ENCODE assay signal across 25 cellular contexts in genomic region chr1:165284471-165284870, GRCh38.
DNase-seq lines count a peak whose midpoint lies in the region; ATAC-seq lines count a peak whose summit lies in the region.
"Had no signal": no experiment of that assay in that cellular context is flagged by ENCODE, and none has a peak within 500 bp of the region (broad histone marks: within the 10 kb centered on the region; RNA-seq: fewer than 3 reads in every experiment).

No MANE protein-coding gene starts in this region.

- no peaks in the 10 kb centered on the region for H3K4me1 Mint-ChIP-seq in T-helper 2 cell treated with Interferon-gamma antibody and Interleukin-4, amounts not matched to agents 5 μg/mL and 100 μg/mL, for 36 hours (ENCODE audit: low read depth)
- H3K4me1 Mint-ChIP-seq: activated CD4-positive, alpha-beta T cell treated with anti-CD3 and anti-CD28 coated beads, Interleukin-2, amount 10 ng/mL, durations not matched to agents 7 days and 5 days; memory B cell; naive thymus-derived CD4-positive, alpha-beta T cell; stimulated activated naive CD8-positive, alpha-beta T cell treated with anti-CD3 and anti-CD28 coated beads, Interleukin-15, amount 100 ng/mL, for 72 hours had no signal

- H3K27ac Mint-ChIP-seq in T-helper 2 cell treated with Interferon-gamma antibody and Interleukin-4, amounts not matched to agents 5 μg/mL and 100 μg/mL, for 36 hours: no peak overlapping the region
- H3K27ac Mint-ChIP-seq: activated CD4-positive, alpha-beta T cell treated with anti-CD3 and anti-CD28 coated beads, Interleukin-2, amount 10 ng/mL, durations not matched to agents 7 days and 5 days; dendritic cell treated with granulocyte-macrophage colony-stimulating factor and Interleukin-4, amounts not matched to agents 40 ng/mL and 50 ng/mL, for 4 days; memory B cell; naive thymus-derived CD4-positive, alpha-beta T cell; stimulated activated naive CD8-positive, alpha-beta T cell treated with anti-CD3 and anti-CD28 coated beads, Interleukin-15, amount 100 ng/mL, for 72 hours had no signal

- H3K27me3 Mint-ChIP-seq in T-helper 2 cell treated with Interferon-gamma antibody and Interleukin-4, amounts not matched to agents 5 μg/mL and 100 μg/mL, for 36 hours (ENCODE audit: low read depth): peaks cover 2% of the 10 kb centered on the region

- DNase-seq in DMS153 treated with DMSO at 0.1 percent for 48 hours (lab: John Stamatoyannopoulos, UW; ENCODE audit: unreplicated experiment) (peak; percentile 89), NCI-H1048 (lab: John Stamatoyannopoulos, UW) (peak; percentile 70), NCI-H69 (lab: John Stamatoyannopoulos, UW) (peak; percentile 99), left kidney (ENCODE audit: low read depth, low spot score) (peak; percentile 55), Right ventricle myocardium inferior (ENCODE audit: missing footprints) (no peak), SHP77 (lab: John Stamatoyannopoulos, UW) (no peak)
- no peak for DNase-seq in T-helper 2 cell treated with Interferon-gamma antibody and Interleukin-4, amounts not matched to agents 5 μg/mL and 100 μg/mL, for 36 hours (ENCODE audit: low spot score)
- DNase-seq: activated CD4-positive, alpha-beta T cell treated with anti-CD3 and anti-CD28 coated beads, Interleukin-2, amount 10 ng/mL, durations not matched to agents 7 days and 5 days; activated CD8-positive, alpha-beta memory T cell treated with anti-CD3 and anti-CD28 coated beads, Interleukin-2, amount 50 U/mL, for 4 hours; AML-193; Caco-2; GM23248; Kasumi-1; kidney glomerular epithelial cell; naive thymus-derived CD4-positive, alpha-beta T cell; NCI-H187 treated with DMSO at 0.1 percent for 48 hours; RPMI8226; stimulated activated CD4-positive, alpha-beta T cell treated with anti-CD3 and anti-CD28 coated beads, Interleukin-4, amount 100 ng/mL, for 1 hour; stimulated activated naive CD8-positive, alpha-beta T cell treated with anti-CD3 and anti-CD28 coated beads, Interleukin-15, amount 100 ng/mL, for 72 hours; SW 1271; trophoblast cell had no signal

- ATAC-seq in HG03280 (IDR thresholded peaks at IDR 0.05; ENCODE audit: unreplicated experiment): no peak
- no peak for ATAC-seq in Right ventricle myocardium inferior
- ATAC-seq: gastroesophageal sphincter; naive thymus-derived CD4-positive, alpha-beta T cell; stimulated activated naive CD8-positive, alpha-beta T cell treated with anti-CD3 and anti-CD28 coated beads, Interleukin-15, amount 100 ng/mL, for 72 hours had no signal

- intact Hi-C loops in Right ventricle myocardium inferior (cut with DNase I): no loop called here

- no peaks in the 10 kb centered on the region for H3K36me3 Mint-ChIP-seq in T-helper 2 cell treated with Interferon-gamma antibody and Interleukin-4, amounts not matched to agents 5 μg/mL and 100 μg/mL, for 36 hours (ENCODE audit: low read depth)
- H3K36me3 Mint-ChIP-seq: memory B cell; naive thymus-derived CD4-positive, alpha-beta T cell had no signal

- H3K4me3 Mint-ChIP-seq in T-helper 2 cell treated with Interferon-gamma antibody and Interleukin-4, amounts not matched to agents 5 μg/mL and 100 μg/mL, for 36 hours: no peak overlapping the region
- H3K4me3 Mint-ChIP-seq: activated CD4-positive, alpha-beta T cell treated with anti-CD3 and anti-CD28 coated beads, Interleukin-2, amount 10 ng/mL, durations not matched to agents 7 days and 5 days; dendritic cell treated with granulocyte-macrophage colony-stimulating factor and Interleukin-4, amounts not matched to agents 40 ng/mL and 50 ng/mL, for 4 days; memory B cell; naive thymus-derived CD4-positive, alpha-beta T cell; stimulated activated naive CD8-positive, alpha-beta T cell treated with anti-CD3 and anti-CD28 coated beads, Interleukin-15, amount 100 ng/mL, for 72 hours had no signal

- H3K9me3 Mint-ChIP-seq in T-helper 2 cell treated with Interferon-gamma antibody and Interleukin-4, amounts not matched to agents 5 μg/mL and 100 μg/mL, for 36 hours: no peaks in the 10 kb centered on the region
- H3K9me3 Mint-ChIP-seq: activated CD4-positive, alpha-beta T cell treated with anti-CD3 and anti-CD28 coated beads, Interleukin-2, amount 10 ng/mL, durations not matched to agents 7 days and 5 days; dendritic cell treated with granulocyte-macrophage colony-stimulating factor and Interleukin-4, amounts not matched to agents 40 ng/mL and 50 ng/mL, for 4 days; stimulated activated naive CD8-positive, alpha-beta T cell treated with anti-CD3 and anti-CD28 coated beads, Interleukin-15, amount 100 ng/mL, for 72 hours had no signal

Comparison
In these comparisons a context has a peak if more than half of its experiments do, and no peak if none do; other contexts are left out.
1. DNase-seq: peak in DMS153 treated with DMSO at 0.1 percent for 48 hours (single experiment), NCI-H1048 (single experiment), NCI-H69 (single experiment) and left kidney (single experiment); none in T-helper 2 cell treated with Interferon-gamma antibody and Interleukin-4, amounts not matched to agents 5 μg/mL and 100 μg/mL, for 36 hours (single experiment), Right ventricle myocardium inferior (single experiment) and SHP77 (0 of 2).